11 cellular contexts compared by ENCODE assay signal in genomic region chr19:11264452-11265176, GRCh38. TPM values are rescaled to one million over a fixed set of nuclear protein-coding genes. Genes with fewer than 3 reads are reported as not detected.
A peak's percentile ranks its signal among the peaks of the same experiment; 100 is the strongest.
DNase-seq lines count a peak whose midpoint lies in the region; ATAC-seq, FAIRE-seq and TF ChIP-seq lines count a peak whose summit lies in the region.
"Had no signal": no experiment of that assay in that cellular context is flagged by ENCODE, and none has a peak within 500 bp of the region (broad histone marks: within the 10 kb centered on the region; RNA-seq: fewer than 3 reads in every experiment).

No MANE protein-coding gene starts in this region.

- no peak for TF ChIP-seq CTCF in DOHH2 (IDR thresholded peaks at IDR 0.05; ENCODE audit: low read depth, low read length, poor library complexity, severe bottlenecking)
- TF ChIP-seq CTCF in RWPE2 (IDR thresholded peaks at IDR 0.05; ENCODE audit: poor library complexity, severe bottlenecking) = no peak
- TF ChIP-seq CTCF in pancreas (IDR thresholded peaks at IDR 0.05) = no peak

- peaks cover 4% of the 10 kb centered on the region for H3K79me2 ChIP-seq in DOHH2 (ENCODE audit: control insufficient read depth, low read length)

- H3K9me2 ChIP-seq in DOHH2 (replicated peaks; ENCODE audit: control insufficient read depth, low read length) = no peaks in the 10 kb centered on the region

- no peaks in the 10 kb centered on the region for H3K9me3 ChIP-seq in DOHH2 (ENCODE audit: control insufficient read depth, insufficient read depth, low read length)
- H3K9me3 ChIP-seq in RWPE2 (ENCODE audit: severe bottlenecking) = no peaks in the 10 kb centered on the region
- H3K9me3 ChIP-seq in right cardiac atrium (ENCODE audit: control insufficient read depth, low read length) = no peaks in the 10 kb centered on the region
- no peaks in the 10 kb centered on the region for H3K9me3 ChIP-seq in pancreas
- H3K9me3 ChIP-seq: neutrophil had no signal

- no peaks in the 10 kb centered on the region for H3K27me3 ChIP-seq in DOHH2 (ENCODE audit: control insufficient read depth, low read length)
- H3K27me3 ChIP-seq in RWPE2 (ENCODE audit: insufficient read depth, poor library complexity, severe bottlenecking) = no peaks in the 10 kb centered on the region
- no peaks in the 10 kb centered on the region for H3K27me3 ChIP-seq in right cardiac atrium (ENCODE audit: control insufficient read depth, insufficient read depth)
- no peaks in the 10 kb centered on the region for H3K27me3 ChIP-seq in pancreas

- intact Hi-C loops in right cardiac atrium (cut with DNase I) (no loop called here), pancreas (cut with DNase I) (no loop called here)

- peak overlapping the region; percentile 62 for H3K4me3 ChIP-seq in DOHH2 (ENCODE audit: low read length)
- H3K4me3 ChIP-seq in RWPE2 (ENCODE audit: severe bottlenecking) = no peak overlapping the region
- H3K4me3 ChIP-seq in right cardiac atrium (ENCODE audit: low read length) = no peak overlapping the region
- H3K4me3 ChIP-seq in pancreas = no peak overlapping the region

- H3K4me1 ChIP-seq in DOHH2 (ENCODE audit: control insufficient read depth, low read length) (peaks cover 52% of the 10 kb centered on the region), RWPE2 (ENCODE audit: insufficient read depth, poor library complexity, severe bottlenecking) (peaks cover 26% of the 10 kb centered on the region), right cardiac atrium (ENCODE audit: control insufficient read depth, insufficient read depth, low read length) (peaks cover 3% of the 10 kb centered on the region), pancreas (peaks cover 0 to 12% (median 0%) of the 10 kb centered on the region in 3 donors)

- ATAC-seq in RWPE2 (ENCODE audit: low read depth) = peak; percentile 47
- ATAC-seq in right cardiac atrium = peak; percentile 66 to 74
- ATAC-seq in pancreas = peak in 3 of 4 donors; percentile 10 to 47 (median 37)
- ATAC-seq in HG03439 (IDR thresholded peaks at IDR 0.05; ENCODE audit: unreplicated experiment) = no peak

- peak overlapping the region; percentile 35; the same call in 1 of the 2 replicates for H3K27ac ChIP-seq in DOHH2 (ENCODE audit: low read depth, low read length)
- peak overlapping the region; percentile 98 for H3K27ac ChIP-seq in RWPE2 (ENCODE audit: poor library complexity, severe bottlenecking)
- H3K27ac ChIP-seq in right cardiac atrium (ENCODE audit: low read length) = peak overlapping the region; percentile 1
- H3K27ac ChIP-seq in pancreas = peak overlapping the region in 1 of 4 donors; percentile 55
- H3K27ac ChIP-seq: neutrophil had no signal

- H4K20me1 ChIP-seq in DOHH2 (ENCODE audit: control insufficient read depth, insufficient read depth, low read depth, low read length) = no peaks in the 10 kb centered on the region

- peaks cover 8% of the 10 kb centered on the region; the same call in 1 of the 2 replicates for H3F3A ChIP-seq in DOHH2 (ENCODE audit: control insufficient read depth, insufficient read depth)

- H3K4me2 ChIP-seq in DOHH2 (ENCODE audit: low read length) = peak overlapping the region; percentile 92

- DNase-seq in RWPE2 (ENCODE audit: low spot score) (peak; percentile 87), right cardiac atrium (peak; percentile 68 to 84 (median 83)), pancreas (peak in 2 of 6 donors; percentile 20 to 33), NCI-H82 treated with DMSO at 0.1 percent for 48 hours (lab: John Stamatoyannopoulos, UW; ENCODE audit: unreplicated experiment) (no peak), medulla oblongata (ENCODE audit: extremely low spot score) (no peak), middle frontal gyrus (ENCODE audit: extremely low spot score, low spot score) (no peak)
- DNase-seq: activated CD4-positive, alpha-beta T cell treated with anti-CD3 and anti-CD28 coated beads for 4 hours had no signal

- 66% methylated on average over 19 of the region's 19 CpGs for WGBS in right cardiac atrium
- 81 to 82% methylated on average over 18 to 19 of the region's 19 CpGs for WGBS in pancreas, 2 donors

- FAIRE-seq in pancreas (lab: Jason Lieb, UNC) = no peak

- H3K36me3 ChIP-seq in DOHH2 (ENCODE audit: control insufficient read depth, low read length) = no peaks in the 10 kb centered on the region
- no peaks in the 10 kb centered on the region for H3K36me3 ChIP-seq in RWPE2 (ENCODE audit: low read depth)
- H3K36me3 ChIP-seq in pancreas = no peaks in the 10 kb centered on the region
- H3K36me3 ChIP-seq: neutrophil had no signal

RNA-seq across cellular contexts. Expression of gene DOCK6, which starts 2.3 kb away (rescaled TPM):
- total RNA-seq in right cardiac atrium (10 to 100 TPM; 35.0 to 68.5 (median 36.3) TPM), pancreas (10 to 100 TPM; 18.0 to 31.8 (median 26.2) TPM)
- polyA plus RNA-seq in right cardiac atrium (23.8 TPM), pancreas (10 to 100 TPM; 60.2 to 79.0 TPM)

RNA-seq across cellular contexts. Expression of gene ANGPTL8, which starts 25.2 kb away (rescaled TPM):
- total RNA-seq in right cardiac atrium (under 1 TPM in 3 of 4 donors, not detected in 1; 0.47 to 0.84 (median 0.51) TPM), pancreas (1 to 10 TPM in 2 of 6 donors, not detected in 4; 1.3 to 1.4 TPM)
- polyA plus RNA-seq in right cardiac atrium (4.8 TPM), pancreas (1 to 10 TPM in 1 of 2 donors, under 1 TPM in 1; 0.38 to 2.2 TPM)
- total RNA-seq: LHCN-M2 had no signal

RNA-seq across cellular contexts. Expression of gene TSPAN16, which starts 31.3 kb away (rescaled TPM):
- total RNA-seq in right cardiac atrium = not detected
- polyA plus RNA-seq in right cardiac atrium = not detected
- not detected for total RNA-seq in pancreas
- polyA plus RNA-seq in pancreas = not detected
- total RNA-seq: LHCN-M2 had no signal

Comparison
In these comparisons a context has a peak if more than half of its experiments do, and no peak if none do; other contexts are left out.
1. DNase-seq: peak in RWPE2 (single experiment) and right cardiac atrium (3 of 3); none in NCI-H82 treated with DMSO at 0.1 percent for 48 hours (single experiment), medulla oblongata (single experiment) and middle frontal gyrus (single experiment).